In the genomic region with DNA sequence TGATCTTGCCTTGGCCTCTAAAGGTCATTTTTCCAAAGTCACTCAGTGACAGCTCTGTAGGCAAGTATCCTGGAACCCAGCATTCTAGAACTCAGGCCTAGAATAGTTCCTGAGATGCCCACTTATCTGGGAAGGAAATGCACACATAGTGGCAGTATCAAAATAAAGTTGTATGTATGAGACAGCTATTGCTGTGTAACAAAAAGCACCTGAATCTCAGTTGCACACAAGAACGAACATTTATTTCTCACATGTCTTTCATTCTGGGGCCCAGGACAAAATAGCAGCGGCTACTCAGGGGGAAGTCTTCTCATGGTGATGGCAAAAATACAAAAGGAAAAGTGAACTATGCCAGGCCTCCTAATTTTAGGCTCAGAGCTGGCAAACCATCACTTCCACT, we compare ENCODE assay signal across 34 cellular contexts.
"Had no signal": no experiment of that assay in that cellular context is flagged by ENCODE, and none has a peak within 500 bp of the region (broad histone marks: within the 10 kb centered on the region; RNA-seq: fewer than 3 reads in every experiment).

No MANE protein-coding gene starts in this region.

- H3K9ac ChIP-seq: KMS-11 had no signal

- H3K9me3 ChIP-seq: MG63 had no signal

- H3K4me3 ChIP-seq: MG63 had no signal

- H3K27me3 ChIP-seq: MG63 had no signal

- DNase-seq: Karpas-422, Kasumi-1, KG1, MG63, MM.1S, NCI-H1048, NCI-H1092, NCI-H1092 treated with DMSO at 0.1 percent for 48 hours, NCI-H1105, NCI-H1105 treated with DMSO at 0.1 percent for 48 hours, NCI-H1417, NCI-H1417 treated with DMSO at 0.1 percent for 48 hours, NCI-H1436, NCI-H1436 treated with DMSO at 0.1 percent for 48 hours, NCI-H146, NCI-H1694, NCI-H1694 treated with DMSO at 0.1 percent for 48 hours, NCI-H187, NCI-H187 treated with DMSO at 0.1 percent for 48 hours, NCI-H1930, NCI-H2029, NCI-H2029 treated with DMSO at 0.1 percent for 48 hours, NCI-H2081, NCI-H2081 treated with DMSO at 0.1 percent for 48 hours, NCI-H2107, NCI-H2171, NCI-H2171 treated with DMSO at 0.1 percent for 48 hours, NCI-H2227 treated with DMSO at 0.1 percent for 48 hours, NCI-H226, NCI-H345, NCI-H446, NCI-H446 treated with DMSO at 0.1 percent for 48 hours, NCI-H510A had no signal

- H3K27ac ChIP-seq: KMS-11 had no signal

- H3K36me3 ChIP-seq: MG63 had no signal

- H3K4me2 ChIP-seq: KMS-11 had no signal
